In genomic region chr5:39631948-39632347, GRCh38 we compare ENCODE assay signal across 26 cellular contexts.
"Had no signal": no experiment of that assay in that cellular context is flagged by ENCODE, and none has a peak within 500 bp of the region (broad histone marks: within the 10 kb centered on the region; RNA-seq: fewer than 3 reads in every experiment).

No MANE protein-coding gene starts in this region.

- DNase-seq: activated CD4-positive, alpha-beta T cell treated with anti-CD3 and anti-CD28 coated beads for 36 hours; activated CD8-positive, alpha-beta memory T cell treated with anti-CD3 and anti-CD28 coated beads, Interleukin-2, amount 50 U/mL, for 4 hours; activated CD8-positive, alpha-beta T cell treated with anti-CD3 and anti-CD28 coated beads for 36 hours; activated gamma-delta T cell treated with Interleukin-2 at 50 U/mL for 16 hours; activated naive CD4-positive, alpha-beta T cell treated with anti-CD3 and anti-CD28 coated beads, Interleukin-2, amount 10 ng/mL, durations not matched to agents 7 days and 5 days; activated naive CD8-positive, alpha-beta T cell treated with anti-CD3 and anti-CD28 coated beads for 36 hours; activated T-cell treated with anti-CD3 and anti-CD28 coated beads, Interleukin-2, amount 50 U/mL, for 72 hours; adrenal gland; anterior cingulate cortex; body of pancreas; central memory CD4-positive, alpha-beta T cell; NCI-H1048; NCI-H146; NCI-H187 treated with DMSO at 0.1 percent for 48 hours; NCI-H2081 treated with DMSO at 0.1 percent for 48 hours; NCI-H2171; NCI-H2227 treated with DMSO at 0.1 percent for 48 hours; NCI-H446 treated with DMSO at 0.1 percent for 48 hours; NCI-H526; NCI-H774; SIG-M5; T-cell; T-helper 2 cell; T1000; WERI-Rb-1 had no signal

- H3K36me3 ChIP-seq: adrenal gland, WERI-Rb-1 had no signal

- H3K27me3 ChIP-seq: adrenal gland, body of pancreas had no signal

- H3K9me3 Mint-ChIP-seq: activated CD8-positive, alpha-beta T cell treated with anti-CD3 and anti-CD28 coated beads for 36 hours; activated naive CD4-positive, alpha-beta T cell treated with anti-CD3 and anti-CD28 coated beads, Interleukin-2, amount 10 ng/mL, durations not matched to agents 7 days and 5 days; activated naive CD8-positive, alpha-beta T cell treated with anti-CD3 and anti-CD28 coated beads for 36 hours; activated T-cell treated with anti-CD3 and anti-CD28 coated beads, Interleukin-2, amount 50 U/mL, for 72 hours; activated T-helper 2 cell treated with anti-CD3 and anti-CD28 coated beads, Interferon-gamma antibody, Interleukin-2, Interleukin-4, amounts not matched to agents 10 μg/mL and 5 μg/mL and 100 μg/mL, durations not matched to agents 14 hours and 24 hours and 36 hours; T-cell had no signal

- H3K9me3 ChIP-seq: adrenal gland, body of pancreas had no signal

- H3K4me1 Mint-ChIP-seq: activated CD4-positive, alpha-beta T cell treated with anti-CD3 and anti-CD28 coated beads for 36 hours; activated naive CD4-positive, alpha-beta T cell treated with anti-CD3 and anti-CD28 coated beads, Interleukin-2, amount 10 ng/mL, durations not matched to agents 7 days and 5 days; activated naive CD8-positive, alpha-beta T cell treated with anti-CD3 and anti-CD28 coated beads for 36 hours; T-cell had no signal

- H3K36me3 Mint-ChIP-seq: activated naive CD4-positive, alpha-beta T cell treated with anti-CD3 and anti-CD28 coated beads, Interleukin-2, amount 10 ng/mL, durations not matched to agents 7 days and 5 days; activated naive CD8-positive, alpha-beta T cell treated with anti-CD3 and anti-CD28 coated beads for 36 hours; T-cell had no signal

- H3K27ac Mint-ChIP-seq: activated CD4-positive, alpha-beta T cell treated with anti-CD3 and anti-CD28 coated beads for 36 hours; activated CD8-positive, alpha-beta T cell treated with anti-CD3 and anti-CD28 coated beads for 36 hours; activated naive CD4-positive, alpha-beta T cell treated with anti-CD3 and anti-CD28 coated beads, Interleukin-2, amount 10 ng/mL, durations not matched to agents 7 days and 5 days; activated naive CD8-positive, alpha-beta T cell treated with anti-CD3 and anti-CD28 coated beads for 36 hours; activated T-cell treated with anti-CD3 and anti-CD28 coated beads, Interleukin-2, amount 50 U/mL, for 72 hours; activated T-helper 2 cell treated with anti-CD3 and anti-CD28 coated beads, Interferon-gamma antibody, Interleukin-2, Interleukin-4, amounts not matched to agents 10 μg/mL and 5 μg/mL and 100 μg/mL, durations not matched to agents 14 hours and 24 hours and 36 hours; T-cell had no signal

- H3K27me3 Mint-ChIP-seq: activated naive CD4-positive, alpha-beta T cell treated with anti-CD3 and anti-CD28 coated beads, Interleukin-2, amount 10 ng/mL, durations not matched to agents 7 days and 5 days had no signal

- H3K4me1 ChIP-seq: adrenal gland, body of pancreas had no signal

- ATAC-seq: activated CD4-positive, alpha-beta T cell treated with anti-CD3 and anti-CD28 coated beads for 36 hours; activated CD8-positive, alpha-beta T cell treated with anti-CD3 and anti-CD28 coated beads for 36 hours; activated T-cell treated with anti-CD3 and anti-CD28 coated beads, Interleukin-2, amount 50 U/mL, for 72 hours; body of pancreas; T-cell had no signal

- H3K4me3 Mint-ChIP-seq: activated CD4-positive, alpha-beta T cell treated with anti-CD3 and anti-CD28 coated beads for 36 hours; activated CD8-positive, alpha-beta T cell treated with anti-CD3 and anti-CD28 coated beads for 36 hours; activated naive CD4-positive, alpha-beta T cell treated with anti-CD3 and anti-CD28 coated beads, Interleukin-2, amount 10 ng/mL, durations not matched to agents 7 days and 5 days; activated naive CD8-positive, alpha-beta T cell treated with anti-CD3 and anti-CD28 coated beads for 36 hours; activated T-cell treated with anti-CD3 and anti-CD28 coated beads, Interleukin-2, amount 50 U/mL, for 72 hours; T-cell had no signal

- H3K27ac ChIP-seq: adrenal gland, body of pancreas, WERI-Rb-1 had no signal

- H3K4me3 ChIP-seq: adrenal gland, body of pancreas had no signal
